2 cellular contexts compared by ENCODE assay signal in genomic region chr12:108959748-108960655, GRCh38.
TF ChIP-seq lines count a peak whose summit lies in the region.

No MANE protein-coding gene starts in this region.

TF ChIP-seq in HepG2, 621 proteins besides CTCF, POLR2A, EP300 and RAD21 (continued from another document):
- TF ChIP-seq, protein P1, sequence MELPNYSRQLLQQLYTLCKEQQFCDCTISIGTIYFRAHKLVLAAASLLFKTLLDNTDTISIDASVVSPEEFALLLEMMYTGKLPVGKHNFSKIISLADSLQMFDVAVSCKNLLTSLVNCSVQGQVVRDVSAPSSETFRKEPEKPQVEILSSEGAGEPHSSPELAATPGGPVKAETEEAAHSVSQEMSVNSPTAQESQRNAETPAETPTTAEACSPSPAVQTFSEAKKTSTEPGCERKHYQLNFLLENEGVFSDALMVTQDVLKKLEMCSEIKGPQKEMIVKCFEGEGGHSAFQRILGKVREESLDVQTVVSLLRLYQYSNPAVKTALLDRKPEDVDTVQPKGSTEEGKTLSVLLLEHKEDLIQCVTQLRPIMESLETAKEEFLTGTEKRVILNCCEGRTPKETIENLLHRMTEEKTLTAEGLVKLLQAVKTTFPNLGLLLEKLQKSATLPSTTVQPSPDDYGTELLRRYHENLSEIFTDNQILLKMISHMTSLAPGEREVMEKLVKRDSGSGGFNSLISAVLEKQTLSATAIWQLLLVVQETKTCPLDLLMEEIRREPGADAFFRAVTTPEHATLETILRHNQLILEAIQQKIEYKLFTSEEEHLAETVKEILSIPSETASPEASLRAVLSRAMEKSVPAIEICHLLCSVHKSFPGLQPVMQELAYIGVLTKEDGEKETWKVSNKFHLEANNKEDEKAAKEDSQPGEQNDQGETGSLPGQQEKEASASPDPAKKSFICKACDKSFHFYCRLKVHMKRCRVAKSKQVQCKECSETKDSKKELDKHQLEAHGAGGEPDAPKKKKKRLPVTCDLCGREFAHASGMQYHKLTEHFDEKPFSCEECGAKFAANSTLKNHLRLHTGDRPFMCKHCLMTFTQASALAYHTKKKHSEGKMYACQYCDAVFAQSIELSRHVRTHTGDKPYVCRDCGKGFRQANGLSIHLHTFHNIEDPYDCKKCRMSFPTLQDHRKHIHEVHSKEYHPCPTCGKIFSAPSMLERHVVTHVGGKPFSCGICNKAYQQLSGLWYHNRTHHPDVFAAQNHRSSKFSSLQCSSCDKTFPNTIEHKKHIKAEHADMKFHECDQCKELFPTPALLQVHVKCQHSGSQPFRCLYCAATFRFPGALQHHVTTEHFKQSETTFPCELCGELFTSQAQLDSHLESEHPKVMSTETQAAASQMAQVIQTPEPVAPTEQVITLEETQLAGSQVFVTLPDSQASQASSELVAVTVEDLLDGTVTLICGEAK (IDR thresholded peaks at IDR 0.05): no peak
- TF ChIP-seq, protein P1 (CRISPR knock-in tag; IDR thresholded peaks at IDR 0.05): peak; percentile 91
- TF ChIP-seq CREBL2 (CRISPR knock-in tag; IDR thresholded peaks at IDR 0.05; ENCODE audit: borderline replicate concordance): no peak

TF ChIP-seq in GM12878, 131 proteins besides CTCF, POLR2A, EP300 and RAD21:
- TF ChIP-seq, protein P1 (IDR thresholded peaks at IDR 0.05; ENCODE audit: borderline replicate concordance): peak; percentile 50
- TF ChIP-seq SUZ12 (IDR thresholded peaks at IDR 0.05; ENCODE audit: unreplicated experiment): no peak
